In the genomic region with DNA sequence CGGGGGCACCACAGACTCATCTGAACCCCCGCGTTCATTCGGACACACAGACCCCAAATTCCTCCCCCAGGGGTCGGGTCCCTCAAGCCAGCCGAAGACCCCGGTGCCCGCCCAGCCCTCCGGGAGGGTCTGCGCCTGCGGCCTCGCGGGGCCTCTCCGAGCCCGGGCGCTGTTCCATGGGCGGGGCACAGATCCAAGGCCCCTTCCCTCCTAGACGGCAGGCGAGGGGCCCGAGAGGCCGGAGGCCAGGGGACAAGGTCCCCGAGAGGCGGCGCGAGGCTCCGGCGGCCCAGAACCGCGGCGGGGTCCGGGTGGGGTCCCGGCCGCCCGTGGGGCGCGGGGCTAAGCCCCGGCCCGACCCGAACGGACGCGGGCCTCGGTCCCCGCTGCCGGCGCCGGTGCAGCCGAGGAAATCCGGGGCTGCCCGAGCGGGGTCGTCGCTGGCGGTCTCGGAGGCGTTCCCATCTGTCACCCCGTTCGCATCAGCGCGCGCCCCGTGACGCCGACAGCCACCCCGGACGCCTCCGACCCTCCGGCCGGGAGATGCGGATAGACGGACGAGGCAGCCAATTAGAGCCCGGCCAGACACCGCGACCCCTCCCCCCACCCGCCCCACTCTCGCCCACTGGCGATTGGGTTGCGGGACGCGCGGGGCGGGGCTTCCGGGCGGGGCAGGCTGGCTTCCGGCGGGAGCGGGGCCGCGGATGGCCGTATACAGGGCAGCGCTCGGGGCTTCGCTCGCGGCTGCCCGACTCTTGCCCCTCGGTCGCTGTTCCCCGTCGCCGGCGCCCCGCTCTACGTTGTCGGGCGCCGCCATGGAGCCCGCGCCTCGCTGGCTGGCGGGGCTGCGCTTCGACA, we compare ENCODE assay signal across 1 cellular context.
TF ChIP-seq lines count a peak whose summit lies in the region.

A gene with protein sequence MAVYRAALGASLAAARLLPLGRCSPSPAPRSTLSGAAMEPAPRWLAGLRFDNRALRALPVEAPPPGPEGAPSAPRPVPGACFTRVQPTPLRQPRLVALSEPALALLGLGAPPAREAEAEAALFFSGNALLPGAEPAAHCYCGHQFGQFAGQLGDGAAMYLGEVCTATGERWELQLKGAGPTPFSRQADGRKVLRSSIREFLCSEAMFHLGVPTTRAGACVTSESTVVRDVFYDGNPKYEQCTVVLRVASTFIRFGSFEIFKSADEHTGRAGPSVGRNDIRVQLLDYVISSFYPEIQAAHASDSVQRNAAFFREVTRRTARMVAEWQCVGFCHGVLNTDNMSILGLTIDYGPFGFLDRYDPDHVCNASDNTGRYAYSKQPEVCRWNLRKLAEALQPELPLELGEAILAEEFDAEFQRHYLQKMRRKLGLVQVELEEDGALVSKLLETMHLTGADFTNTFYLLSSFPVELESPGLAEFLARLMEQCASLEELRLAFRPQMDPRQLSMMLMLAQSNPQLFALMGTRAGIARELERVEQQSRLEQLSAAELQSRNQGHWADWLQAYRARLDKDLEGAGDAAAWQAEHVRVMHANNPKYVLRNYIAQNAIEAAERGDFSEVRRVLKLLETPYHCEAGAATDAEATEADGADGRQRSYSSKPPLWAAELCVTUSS (plus strand): TSS at position 679 of the 858 bp plus-strand sequence. CDS start 26 bp downstream, at position 705.

TF ChIP-seq in HepG2, 621 proteins besides CTCF, POLR2A, EP300 and RAD21 (continued from another document and continues in another):
- no peak for TF ChIP-seq HES4 (CRISPR knock-in tag; IDR thresholded peaks at IDR 0.05; ENCODE audit: borderline replicate concordance)
- TF ChIP-seq, protein P1, sequence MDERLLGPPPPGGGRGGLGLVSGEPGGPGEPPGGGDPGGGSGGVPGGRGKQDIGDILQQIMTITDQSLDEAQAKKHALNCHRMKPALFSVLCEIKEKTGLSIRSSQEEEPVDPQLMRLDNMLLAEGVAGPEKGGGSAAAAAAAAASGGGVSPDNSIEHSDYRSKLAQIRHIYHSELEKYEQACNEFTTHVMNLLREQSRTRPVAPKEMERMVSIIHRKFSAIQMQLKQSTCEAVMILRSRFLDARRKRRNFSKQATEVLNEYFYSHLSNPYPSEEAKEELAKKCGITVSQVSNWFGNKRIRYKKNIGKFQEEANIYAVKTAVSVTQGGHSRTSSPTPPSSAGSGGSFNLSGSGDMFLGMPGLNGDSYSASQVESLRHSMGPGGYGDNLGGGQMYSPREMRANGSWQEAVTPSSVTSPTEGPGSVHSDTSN (CRISPR knock-in tag; IDR thresholded peaks at IDR 0.05) = peak; percentile 88
- TF ChIP-seq ZNF530 (CRISPR knock-in tag; IDR thresholded peaks at IDR 0.05; ENCODE audit: low read depth) = no peak
- TF ChIP-seq REL (CRISPR knock-in tag; conservative IDR thresholded peaks at IDR 0.05) = no peak
- TF ChIP-seq KMT2B (CRISPR knock-in tag; IDR thresholded peaks at IDR 0.05) = peak; percentile 53
- TF ChIP-seq TBX2 (CRISPR knock-in tag; IDR thresholded peaks at IDR 0.05; ENCODE audit: borderline replicate concordance) = peak; percentile 57; the same call in 1 of the 2 replicates
- peak; percentile 3; the same call in 1 of the 2 replicates for TF ChIP-seq ZFP91 (CRISPR knock-in tag; IDR thresholded peaks at IDR 0.05; ENCODE audit: borderline replicate concordance)
- TF ChIP-seq ZNF343 (CRISPR knock-in tag; IDR thresholded peaks at IDR 0.05) = 0 out of 2 replicates have a peak, but pooled peaks have one; percentile 24
- TF ChIP-seq FOXA1 (IDR thresholded peaks at IDR 0.05) = no peak
- TF ChIP-seq FOXA1 (CRISPR knock-in tag; IDR thresholded peaks at IDR 0.05) = no peak
- TF ChIP-seq, protein P2, sequence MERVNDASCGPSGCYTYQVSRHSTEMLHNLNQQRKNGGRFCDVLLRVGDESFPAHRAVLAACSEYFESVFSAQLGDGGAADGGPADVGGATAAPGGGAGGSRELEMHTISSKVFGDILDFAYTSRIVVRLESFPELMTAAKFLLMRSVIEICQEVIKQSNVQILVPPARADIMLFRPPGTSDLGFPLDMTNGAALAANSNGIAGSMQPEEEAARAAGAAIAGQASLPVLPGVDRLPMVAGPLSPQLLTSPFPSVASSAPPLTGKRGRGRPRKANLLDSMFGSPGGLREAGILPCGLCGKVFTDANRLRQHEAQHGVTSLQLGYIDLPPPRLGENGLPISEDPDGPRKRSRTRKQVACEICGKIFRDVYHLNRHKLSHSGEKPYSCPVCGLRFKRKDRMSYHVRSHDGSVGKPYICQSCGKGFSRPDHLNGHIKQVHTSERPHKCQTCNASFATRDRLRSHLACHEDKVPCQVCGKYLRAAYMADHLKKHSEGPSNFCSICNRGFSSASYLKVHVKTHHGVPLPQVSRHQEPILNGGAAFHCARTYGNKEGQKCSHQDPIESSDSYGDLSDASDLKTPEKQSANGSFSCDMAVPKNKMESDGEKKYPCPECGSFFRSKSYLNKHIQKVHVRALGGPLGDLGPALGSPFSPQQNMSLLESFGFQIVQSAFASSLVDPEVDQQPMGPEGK (CRISPR knock-in tag; IDR thresholded peaks at IDR 0.05) = peak; percentile 27; the same call in 1 of the 2 replicates
- no peak for TF ChIP-seq NONO (IDR thresholded peaks at IDR 0.05)
- peak; percentile 54; the same call in 1 of the 2 replicates for TF ChIP-seq NONO (CRISPR knock-in tag; conservative IDR thresholded peaks at IDR 0.05)
- TF ChIP-seq THAP11 (CRISPR knock-in tag; IDR thresholded peaks at IDR 0.05) = peak; percentile 80
- peak; percentile 93 for TF ChIP-seq NFYC (CRISPR knock-in tag; IDR thresholded peaks at IDR 0.05)
- peak; percentile 94 for TF ChIP-seq SP2 (CRISPR knock-in tag; IDR thresholded peaks at IDR 0.05)
- TF ChIP-seq GLI4 (CRISPR knock-in tag; IDR thresholded peaks at IDR 0.05; ENCODE audit: borderline replicate concordance) = no peak
- TF ChIP-seq, protein P3, sequence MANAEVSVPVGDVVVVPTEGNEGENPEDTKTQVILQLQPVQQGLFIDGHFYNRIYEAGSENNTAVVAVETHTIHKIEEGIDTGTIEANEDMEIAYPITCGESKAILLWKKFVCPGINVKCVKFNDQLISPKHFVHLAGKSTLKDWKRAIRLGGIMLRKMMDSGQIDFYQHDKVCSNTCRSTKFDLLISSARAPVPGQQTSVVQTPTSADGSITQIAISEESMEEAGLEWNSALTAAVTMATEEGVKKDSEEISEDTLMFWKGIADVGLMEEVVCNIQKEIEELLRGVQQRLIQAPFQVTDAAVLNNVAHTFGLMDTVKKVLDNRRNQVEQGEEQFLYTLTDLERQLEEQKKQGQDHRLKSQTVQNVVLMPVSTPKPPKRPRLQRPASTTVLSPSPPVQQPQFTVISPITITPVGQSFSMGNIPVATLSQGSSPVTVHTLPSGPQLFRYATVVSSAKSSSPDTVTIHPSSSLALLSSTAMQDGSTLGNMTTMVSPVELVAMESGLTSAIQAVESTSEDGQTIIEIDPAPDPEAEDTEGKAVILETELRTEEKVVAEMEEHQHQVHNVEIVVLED (CRISPR knock-in tag; IDR thresholded peaks at IDR 0.05; ENCODE audit: borderline replicate concordance) = peak; percentile 76; the same call in 1 of the 2 replicates
- TF ChIP-seq ZNF788 (CRISPR knock-in tag; IDR thresholded peaks at IDR 0.05; ENCODE audit: borderline replicate concordance) = peak; percentile 36; the same call in 1 of the 2 replicates
- TF ChIP-seq RNF2 (conservative IDR thresholded peaks at IDR 0.05; ENCODE audit: low read depth) = no peak
- TF ChIP-seq SRY (CRISPR knock-in tag; IDR thresholded peaks at IDR 0.05) = 0 out of 2 replicates have a peak, but pooled peaks have one; percentile 19
- 0 out of 3 replicates have a peak, but pooled peaks have one; percentile 32 for TF ChIP-seq MXI1 (IDR thresholded peaks at IDR 0.05; ENCODE audit: borderline replicate concordance, low read depth, low read length)
- TF ChIP-seq, protein P4, sequence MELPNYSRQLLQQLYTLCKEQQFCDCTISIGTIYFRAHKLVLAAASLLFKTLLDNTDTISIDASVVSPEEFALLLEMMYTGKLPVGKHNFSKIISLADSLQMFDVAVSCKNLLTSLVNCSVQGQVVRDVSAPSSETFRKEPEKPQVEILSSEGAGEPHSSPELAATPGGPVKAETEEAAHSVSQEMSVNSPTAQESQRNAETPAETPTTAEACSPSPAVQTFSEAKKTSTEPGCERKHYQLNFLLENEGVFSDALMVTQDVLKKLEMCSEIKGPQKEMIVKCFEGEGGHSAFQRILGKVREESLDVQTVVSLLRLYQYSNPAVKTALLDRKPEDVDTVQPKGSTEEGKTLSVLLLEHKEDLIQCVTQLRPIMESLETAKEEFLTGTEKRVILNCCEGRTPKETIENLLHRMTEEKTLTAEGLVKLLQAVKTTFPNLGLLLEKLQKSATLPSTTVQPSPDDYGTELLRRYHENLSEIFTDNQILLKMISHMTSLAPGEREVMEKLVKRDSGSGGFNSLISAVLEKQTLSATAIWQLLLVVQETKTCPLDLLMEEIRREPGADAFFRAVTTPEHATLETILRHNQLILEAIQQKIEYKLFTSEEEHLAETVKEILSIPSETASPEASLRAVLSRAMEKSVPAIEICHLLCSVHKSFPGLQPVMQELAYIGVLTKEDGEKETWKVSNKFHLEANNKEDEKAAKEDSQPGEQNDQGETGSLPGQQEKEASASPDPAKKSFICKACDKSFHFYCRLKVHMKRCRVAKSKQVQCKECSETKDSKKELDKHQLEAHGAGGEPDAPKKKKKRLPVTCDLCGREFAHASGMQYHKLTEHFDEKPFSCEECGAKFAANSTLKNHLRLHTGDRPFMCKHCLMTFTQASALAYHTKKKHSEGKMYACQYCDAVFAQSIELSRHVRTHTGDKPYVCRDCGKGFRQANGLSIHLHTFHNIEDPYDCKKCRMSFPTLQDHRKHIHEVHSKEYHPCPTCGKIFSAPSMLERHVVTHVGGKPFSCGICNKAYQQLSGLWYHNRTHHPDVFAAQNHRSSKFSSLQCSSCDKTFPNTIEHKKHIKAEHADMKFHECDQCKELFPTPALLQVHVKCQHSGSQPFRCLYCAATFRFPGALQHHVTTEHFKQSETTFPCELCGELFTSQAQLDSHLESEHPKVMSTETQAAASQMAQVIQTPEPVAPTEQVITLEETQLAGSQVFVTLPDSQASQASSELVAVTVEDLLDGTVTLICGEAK (IDR thresholded peaks at IDR 0.05) = no peak
- TF ChIP-seq, protein P4 (CRISPR knock-in tag; IDR thresholded peaks at IDR 0.05) = no peak
- no peak for TF ChIP-seq ISX (CRISPR knock-in tag; conservative IDR thresholded peaks at IDR 0.05)
- TF ChIP-seq BRF2 (CRISPR knock-in tag; IDR thresholded peaks at IDR 0.05) = no peak
- 0 out of 2 replicates have a peak, but pooled peaks have one; percentile 34 for TF ChIP-seq PCBP1 (IDR thresholded peaks at IDR 0.05; ENCODE audit: borderline replicate concordance, low read depth, low read length)
- TF ChIP-seq RBFOX2 (IDR thresholded peaks at IDR 0.05; ENCODE audit: low read depth, low read length) = peak; percentile 82
- TF ChIP-seq HDAC1 (CRISPR knock-in tag; IDR thresholded peaks at IDR 0.05) = peak; percentile 52; the same call in 1 of the 2 replicates
- peak; percentile 58; the same call in 1 of the 2 replicates for TF ChIP-seq ZNF558 (CRISPR knock-in tag; IDR thresholded peaks at IDR 0.05; ENCODE audit: borderline replicate concordance)
- peak; percentile 17; the same call in 1 of the 2 replicates for TF ChIP-seq MEIS2 (CRISPR knock-in tag; IDR thresholded peaks at IDR 0.05)
- TF ChIP-seq POLR2AphosphoS5 (IDR thresholded peaks at IDR 0.05; ENCODE audit: low read depth, low read length) = peak; percentile 56
- TF ChIP-seq, protein P5, sequence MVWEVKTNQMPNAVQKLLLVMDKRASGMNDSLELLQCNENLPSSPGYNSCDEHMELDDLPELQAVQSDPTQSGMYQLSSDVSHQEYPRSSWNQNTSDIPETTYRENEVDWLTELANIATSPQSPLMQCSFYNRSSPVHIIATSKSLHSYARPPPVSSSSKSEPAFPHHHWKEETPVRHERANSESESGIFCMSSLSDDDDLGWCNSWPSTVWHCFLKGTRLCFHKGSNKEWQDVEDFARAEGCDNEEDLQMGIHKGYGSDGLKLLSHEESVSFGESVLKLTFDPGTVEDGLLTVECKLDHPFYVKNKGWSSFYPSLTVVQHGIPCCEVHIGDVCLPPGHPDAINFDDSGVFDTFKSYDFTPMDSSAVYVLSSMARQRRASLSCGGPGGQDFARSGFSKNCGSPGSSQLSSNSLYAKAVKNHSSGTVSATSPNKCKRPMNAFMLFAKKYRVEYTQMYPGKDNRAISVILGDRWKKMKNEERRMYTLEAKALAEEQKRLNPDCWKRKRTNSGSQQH (CRISPR knock-in tag; IDR thresholded peaks at IDR 0.05; ENCODE audit: low read depth) = 0 out of 2 replicates have a peak, but pooled peaks have one; percentile 43
